Comparison of ENCODE assay signal across 1 cellular context in the genomic region with DNA sequence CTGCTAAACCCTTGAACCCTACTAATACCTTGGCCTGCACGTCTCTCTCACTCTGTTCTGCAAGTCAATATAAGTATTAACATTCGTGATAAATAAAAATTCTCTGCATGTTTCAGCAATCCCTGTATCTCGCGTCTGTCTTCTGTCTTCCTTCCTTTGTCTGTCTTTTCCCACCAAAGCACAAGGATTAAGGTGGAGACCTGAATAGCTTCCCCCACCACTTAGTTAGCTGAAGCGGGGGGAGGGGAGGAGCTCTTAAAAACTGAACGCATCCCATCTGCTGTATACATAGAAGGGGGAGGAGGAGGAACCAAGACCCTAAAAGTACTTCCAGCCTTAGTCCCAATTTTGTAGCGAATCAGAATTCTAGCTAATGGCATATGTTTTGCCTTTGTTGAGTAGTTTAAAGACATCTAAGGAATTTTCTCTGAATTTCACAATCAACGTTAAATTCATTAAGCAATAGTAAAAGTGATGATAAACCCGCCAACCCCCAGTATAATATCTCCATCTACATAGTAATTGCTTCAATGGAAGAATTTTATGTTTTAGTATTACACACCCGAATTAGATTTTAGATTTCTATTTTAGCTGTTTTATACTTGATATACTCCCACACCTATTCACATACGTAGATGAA.
TF ChIP-seq lines count a peak whose summit lies in the region.

No MANE protein-coding gene starts in this region.

TF ChIP-seq in HepG2, 621 proteins besides CTCF, POLR2A, EP300 and RAD21:
- no peak for TF ChIP-seq MZF1 (CRISPR knock-in tag; IDR thresholded peaks at IDR 0.05; ENCODE audit: borderline replicate concordance)
- no peak for TF ChIP-seq SIX4 (CRISPR knock-in tag; IDR thresholded peaks at IDR 0.05)
- TF ChIP-seq, protein P1, sequence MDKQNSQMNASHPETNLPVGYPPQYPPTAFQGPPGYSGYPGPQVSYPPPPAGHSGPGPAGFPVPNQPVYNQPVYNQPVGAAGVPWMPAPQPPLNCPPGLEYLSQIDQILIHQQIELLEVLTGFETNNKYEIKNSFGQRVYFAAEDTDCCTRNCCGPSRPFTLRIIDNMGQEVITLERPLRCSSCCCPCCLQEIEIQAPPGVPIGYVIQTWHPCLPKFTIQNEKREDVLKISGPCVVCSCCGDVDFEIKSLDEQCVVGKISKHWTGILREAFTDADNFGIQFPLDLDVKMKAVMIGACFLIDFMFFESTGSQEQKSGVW (CRISPR knock-in tag; IDR thresholded peaks at IDR 0.05; ENCODE audit: borderline replicate concordance) = no peak
- TF ChIP-seq ZNF709 (CRISPR knock-in tag; IDR thresholded peaks at IDR 0.05) = no peak
- peak; percentile 22 for TF ChIP-seq RBM22 (optimal IDR thresholded peaks at IDR 0.05; ENCODE audit: low read length)
- peak; percentile 75; the same call in 1 of the 2 replicates for TF ChIP-seq CEBPB (IDR thresholded peaks at IDR 0.05; ENCODE audit: borderline replicate concordance, low read depth, low read length)
